In genomic region chr16:73483934-73484712, GRCh38 we compare ENCODE assay signal across 23 cellular contexts.
DNase-seq lines count a peak whose midpoint lies in the region; ATAC-seq, FAIRE-seq and TF ChIP-seq lines count a peak whose summit lies in the region.
"Had no signal": no experiment of that assay in that cellular context is flagged by ENCODE, and none has a peak within 500 bp of the region (broad histone marks: within the 10 kb centered on the region; RNA-seq: fewer than 3 reads in every experiment).

No MANE protein-coding gene starts in this region.

- H3K79me2 ChIP-seq in GM23248 (ENCODE audit: insufficient read depth) (no peaks in the 10 kb centered on the region), H1 (ENCODE audit: control insufficient read depth in 1 of 2, insufficient read depth in 2 of 2, low read length in 2 of 2) (no peaks in the 10 kb centered on the region)

- ATAC-seq in activated naive CD4-positive, alpha-beta T cell treated with anti-CD3 and anti-CD28 coated beads, Interleukin-2, amount 50 U/mL, for 72 hours, result no peak
- ATAC-seq in GM21825 (IDR thresholded peaks at IDR 0.05; ENCODE audit: unreplicated experiment) (no peak), GM19395 (IDR thresholded peaks at IDR 0.05; ENCODE audit: unreplicated experiment) (no peak)
- ATAC-seq: effector memory CD8-positive, alpha-beta T cell; gastroesophageal sphincter had no signal

- H2BK20ac ChIP-seq in H1 (ENCODE audit: low read length), result peak overlapping the region; percentile 62

- H3K4me3 ChIP-seq in GM23248 (no peak overlapping the region), H1 (ENCODE audit: extremely low read depth in 1 of 4, insufficient read depth in 2 of 4, low read depth in 3 of 4, low read length in 4 of 4) (peak overlapping the region in 1 of 4 experiments; percentile 40; a peak in 2 of 8 replicates)
- H3K4me3 ChIP-seq: esophagus muscularis mucosa, gastroesophageal sphincter, spleen, thoracic aorta had no signal

- H3K56ac ChIP-seq in H1 (replicated peaks; ENCODE audit: insufficient read length, low read depth, low read length), result no peak overlapping the region

- H3K9me2 ChIP-seq in GM23248 (ENCODE audit: insufficient read depth), result no peaks in the 10 kb centered on the region

- H3K79me1 ChIP-seq in H1 (ENCODE audit: low read depth, low read length), result no peaks in the 10 kb centered on the region

- H3K4me2 ChIP-seq in GM23248 (ENCODE audit: unreplicated experiment) (no peak overlapping the region), H1 (ENCODE audit: insufficient read depth in 1 of 2, low read depth in 2 of 2, low read length in 2 of 2) (peak overlapping the region; percentile 58 to 65)

- POLR2A ChIA-PET in H1 (lab: Charles Lee; ENCODE audit: partially characterized antibody), result interaction anchor here (1.3 kb wide), 1 partner anchor 18 kb away, joined by 3 read pairs; no protein-coding TSS in a partner anchor

- FAIRE-seq in H1 (lab: Jason Lieb, UNC), result no peak
- FAIRE-seq: GM12892 had no signal

- peak overlapping the region; percentile 86; the same call in 1 of the 2 replicates for H2BK12ac ChIP-seq in H1 (ENCODE audit: low read depth, low read length)

- in situ Hi-C loops in GM23248 (cut with MboI), result no loop called here

- no peaks in the 10 kb centered on the region for H3F3A ChIP-seq in GM23248 (ENCODE audit: insufficient read depth)

- H3K27ac Mint-ChIP-seq in activated naive CD4-positive, alpha-beta T cell treated with anti-CD3 and anti-CD28 coated beads, Interleukin-2, amount 50 U/mL, for 72 hours, result no peak overlapping the region
- H3K27ac Mint-ChIP-seq: activated naive CD8-positive, alpha-beta T cell treated with anti-CD3 and anti-CD28 coated beads for 36 hours; activated T-helper 2 cell treated with anti-CD3 and anti-CD28 coated beads, Interferon-gamma antibody, Interleukin-2, Interleukin-4, amounts not matched to agents 10 μg/mL and 5 μg/mL and 100 μg/mL, durations not matched to agents 14 hours and 24 hours and 36 hours; CD4-positive, alpha-beta T cell; effector memory CD8-positive, alpha-beta T cell had no signal

- DNase-seq in GM23248 (peak; percentile 4), NCI-H1694 treated with DMSO at 0.1 percent for 48 hours (lab: John Stamatoyannopoulos, UW) (peak; percentile 3), H1 (ENCODE audit: low read depth in 1 of 2, low spot score in 2 of 2) (peak in 1 of 2 experiments; percentile 48), retina (peak; percentile 63)
- DNase-seq in activated naive CD4-positive, alpha-beta T cell treated with anti-CD3 and anti-CD28 coated beads, Interleukin-2, amount 50 U/mL, for 72 hours (ENCODE audit: low spot score in 2 of 2), result no peak
- DNase-seq: activated CD4-positive, alpha-beta T cell treated with anti-CD3 and anti-CD28 coated beads, Interleukin-2, amount 50 U/mL, for 1 hour; activated CD8-positive, alpha-beta memory T cell treated with anti-CD3 and anti-CD28 coated beads, Interleukin-2, amount 50 U/mL, for 4 hours; activated naive CD8-positive, alpha-beta T cell treated with anti-CD3 and anti-CD28 coated beads for 36 hours; CD4-positive, alpha-beta T cell; effector memory CD8-positive, alpha-beta T cell; NCI-H774; OCI-M1; spleen; stimulated activated CD4-positive, alpha-beta T cell treated with anti-CD3 and anti-CD28 coated beads, Interleukin-4, amount 100 ng/mL, for 24 hours; stimulated activated naive CD4-positive, alpha-beta T cell treated with Interleukin-2 at 50 U/mL for 16 hours had no signal

- TF ChIP-seq RAD21 in H1 (IDR thresholded peaks at IDR 0.05 in 1 of 2, conservative IDR thresholded peaks at IDR 0.05 in 1 of 2; ENCODE audit: low read depth in 2 of 2, low read length in 2 of 2), result no peak

- no peaks in the 10 kb centered on the region for H3K36me3 ChIP-seq in GM23248 (ENCODE audit: low read depth)
- H3K36me3 ChIP-seq in H1 (ENCODE audit: control insufficient read depth in 2 of 4, insufficient read depth in 4 of 4, low read length in 3 of 4), result no peaks in the 10 kb centered on the region
- H3K36me3 ChIP-seq: esophagus muscularis mucosa, gastroesophageal sphincter, spleen, thoracic aorta had no signal

- H3K9me3 ChIP-seq in GM23248 (ENCODE audit: low read depth) (no peaks in the 10 kb centered on the region), H1 (ENCODE audit: insufficient read depth in 2 of 2, low read depth in 1 of 2, low read length in 1 of 2) (no peaks in the 10 kb centered on the region)
- H3K9me3 ChIP-seq: esophagus muscularis mucosa, gastroesophageal sphincter, spleen, thoracic aorta had no signal

- H3K36me3 Mint-ChIP-seq in activated naive CD4-positive, alpha-beta T cell treated with anti-CD3 and anti-CD28 coated beads, Interleukin-2, amount 50 U/mL, for 72 hours, result peaks cover 0 to 8% of the 10 kb centered on the region in 2 donors
- H3K36me3 Mint-ChIP-seq: activated naive CD8-positive, alpha-beta T cell treated with anti-CD3 and anti-CD28 coated beads for 36 hours; IgD-negative memory B cell had no signal

- peak overlapping the region; percentile 20; the same call in 1 of the 2 replicates for H2BK5ac ChIP-seq in H1 (ENCODE audit: low read depth, low read length)

- H2AK5ac ChIP-seq in H1 (ENCODE audit: low read depth, low read length), result 0 out of 2 replicates have a peak overlapping the region, but pooled peaks have one; percentile 40

- H3K18ac ChIP-seq in H1 (ENCODE audit: extremely low read depth, low read length), result peak overlapping the region; percentile 38; the same call in 1 of the 2 replicates

- 0 out of 2 replicates have a peak overlapping the region, but pooled peaks have one; percentile 40 for H2BK15ac ChIP-seq in H1 (ENCODE audit: low read length)

- peak overlapping the region; percentile 79 for H4K91ac ChIP-seq in H1 (replicated peaks; ENCODE audit: insufficient read length, low read length)

- no peak overlapping the region; the same call in 1 of the 2 replicates for H4K8ac ChIP-seq in H1 (ENCODE audit: extremely low read depth, insufficient read depth, low read length)

- no peak for TF ChIP-seq CTCF in H1 (IDR thresholded peaks at IDR 0.05; ENCODE audit: control extremely low read depth in 1 of 3, insufficient read depth in 1 of 3, low read depth in 1 of 3, low read length in 3 of 3)

- H2AFZ ChIP-seq in GM23248 (no peak overlapping the region), H1 (ENCODE audit: low read length) (0 out of 2 replicates have a peak overlapping the region, but pooled peaks have one; percentile 26)

- H2BK120ac ChIP-seq in H1 (replicated peaks; ENCODE audit: low read depth, low read length), result peak overlapping the region; percentile 55

- H3K23me2 ChIP-seq in H1 (ENCODE audit: low read depth, low read length), result no peaks in the 10 kb centered on the region

- peak overlapping the region; percentile 54 for H3K14ac ChIP-seq in H1 (ENCODE audit: insufficient read length)

- no peak overlapping the region for H4K5ac ChIP-seq in H1 (ENCODE audit: insufficient read length, low read depth, low read length)

- no peaks in the 10 kb centered on the region for H3K27me3 ChIP-seq in GM23248 (replicated peaks; ENCODE audit: insufficient read depth)
- peaks cover 0 to 4% (median 2%) of the 10 kb centered on the region in 4 experiments; a peak in 3 of 7 replicates for H3K27me3 ChIP-seq in H1 (replicated peaks in 1 of 4; ENCODE audit: control insufficient read depth in 3 of 4, extremely low read depth in 1 of 4, insufficient read depth in 3 of 4, low read length in 3 of 4)

- CTCF ChIA-PET in H1 (lab: Charles Lee; ENCODE audit: partially characterized antibody), result interaction anchor here (1.4 kb wide), 1 partner anchor 9 kb away, joined by 4 read pairs; no protein-coding TSS in a partner anchor

- H3K4ac ChIP-seq in H1 (replicated peaks; ENCODE audit: insufficient read length, low read depth, low read length), result peak overlapping the region; percentile 27

- peaks cover 8 to 12% of the 10 kb centered on the region in 2 donors for H3K9me3 Mint-ChIP-seq in activated naive CD4-positive, alpha-beta T cell treated with anti-CD3 and anti-CD28 coated beads, Interleukin-2, amount 50 U/mL, for 72 hours

- H4K20me1 ChIP-seq in GM23248 (ENCODE audit: insufficient read depth) (no peaks in the 10 kb centered on the region), H1 (replicated peaks in 1 of 2; ENCODE audit: control insufficient read depth in 1 of 2, insufficient read depth in 2 of 2, low read length in 2 of 2) (no peaks in the 10 kb centered on the region)

- H3K4me1 ChIP-seq in GM23248 (ENCODE audit: insufficient read depth) (no peaks in the 10 kb centered on the region), H1 (replicated peaks in 1 of 4; ENCODE audit: control insufficient read depth in 3 of 4, insufficient read depth in 4 of 4, low read length in 3 of 4) (peaks cover 10 to 24% (median 14%) of the 10 kb centered on the region in 4 experiments)
- H3K4me1 ChIP-seq: esophagus muscularis mucosa, gastroesophageal sphincter had no signal

- no peak for TF ChIP-seq EP300 in H1 (IDR thresholded peaks at IDR 0.05; ENCODE audit: borderline replicate concordance in 1 of 2, low read depth in 2 of 2, low read length in 2 of 2)

- H3K23ac ChIP-seq in H1 (ENCODE audit: insufficient read length), result no peak overlapping the region

- 45 to 49% methylated on average over 17 of the region's 17 CpGs for WGBS in GM23248 (ENCODE audit: low coverage in 1 of 2, low lambda C conversion rate in 2 of 2, missing lambda C conversion rate in 2 of 2), 2 experiments
- 73% methylated on average over 17 of the region's 17 CpGs; no CpG with 5 or more reads in 1 of the 2 experiments for WGBS in H1 (ENCODE audit: extremely low coverage in 1 of 2, insufficient coverage in 1 of 2, insufficient read length in 1 of 2, insufficient replicate concordance in 2 of 2, low coverage in 1 of 2, low lambda C conversion rate in 2 of 2, missing lambda C conversion rate in 1 of 2), 2 experiments

- no peak for TF ChIP-seq POLR2A in H1 (IDR thresholded peaks at IDR 0.05; ENCODE audit: control extremely low read depth in 1 of 2, low read depth in 2 of 2, low read length in 2 of 2)

- no peak overlapping the region for H3K27ac ChIP-seq in GM23248
- no peak overlapping the region for H3K27ac ChIP-seq in H1 (ENCODE audit: low read depth, low read length)
- H3K27ac ChIP-seq: esophagus muscularis mucosa, gastroesophageal sphincter, spleen, thoracic aorta had no signal

- H3K9ac ChIP-seq in GM23248, result no peak overlapping the region
- no peak overlapping the region for H3K9ac ChIP-seq in H1 (replicated peaks in 1 of 4; ENCODE audit: extremely low read depth in 1 of 4, low read depth in 3 of 4, low read length in 3 of 4)

TF ChIP-seq in H1, 55 proteins besides CTCF, POLR2A, EP300 and RAD21 (continues in another document):
- TF ChIP-seq YY1 (IDR thresholded peaks at IDR 0.05; ENCODE audit: low read depth, low read length) (no peak), KDM5A (IDR thresholded peaks at IDR 0.05; ENCODE audit: low read length) (no peak), RBBP5 (IDR thresholded peaks at IDR 0.05; ENCODE audit: borderline replicate concordance, low read depth, low read length) (no peak), SIN3A (conservative IDR thresholded peaks at IDR 0.05 in 1 of 2, IDR thresholded peaks at IDR 0.05 in 1 of 2; ENCODE audit: low read depth in 1 of 2, low read length in 2 of 2) (no peak)
- TF ChIP-seq, protein P1, sequence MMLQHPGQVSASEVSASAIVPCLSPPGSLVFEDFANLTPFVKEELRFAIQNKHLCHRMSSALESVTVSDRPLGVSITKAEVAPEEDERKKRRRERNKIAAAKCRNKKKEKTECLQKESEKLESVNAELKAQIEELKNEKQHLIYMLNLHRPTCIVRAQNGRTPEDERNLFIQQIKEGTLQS (IDR thresholded peaks at IDR 0.05; ENCODE audit: insufficient read depth, low read depth, low read length), result no peak

Comparison
In these comparisons a context has a peak if more than half of its experiments do, and no peak if none do; other contexts are left out.
1. DNase-seq: peak in GM23248 (single experiment), NCI-H1694 treated with DMSO at 0.1 percent for 48 hours (single experiment) and retina (single experiment); none in activated naive CD4-positive, alpha-beta T cell treated with anti-CD3 and anti-CD28 coated beads, Interleukin-2, amount 50 U/mL, for 72 hours (0 of 2).